ENCODE assay signal across 7 cellular contexts in the genomic region with DNA sequence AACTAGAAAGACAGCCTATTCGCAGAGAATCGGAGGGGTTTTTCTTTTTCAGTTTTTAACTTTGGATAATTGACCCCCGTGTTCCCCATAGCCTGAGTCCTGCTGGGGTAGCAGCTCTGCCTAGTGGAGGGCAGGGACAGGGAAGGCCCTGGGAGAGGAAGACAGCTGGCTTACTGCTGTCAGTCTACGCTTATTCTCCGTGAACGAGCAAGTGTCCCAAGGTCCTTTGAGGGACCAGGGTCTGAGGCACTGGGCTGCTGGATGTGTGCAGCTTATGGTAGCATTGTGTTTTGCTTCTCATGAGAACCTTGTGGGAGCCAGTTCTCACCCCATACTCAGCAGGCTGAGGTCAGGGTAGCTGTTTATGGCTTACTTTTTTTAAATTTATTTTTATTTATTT. TPM values are rescaled to one million over a fixed set of nuclear protein-coding genes. Genes with fewer than 3 reads are reported as not detected.
DNase-seq lines count a peak whose midpoint lies in the region; ATAC-seq, FAIRE-seq and TF ChIP-seq lines count a peak whose summit lies in the region.

No MANE protein-coding gene starts in this region.

- TF ChIP-seq EP300 in esophagus muscularis mucosa (IDR thresholded peaks at IDR 0.05), result no peak

- H3K9ac ChIP-seq in SK-N-MC (ENCODE audit: insufficient read length), result no peak overlapping the region
- H3K9ac ChIP-seq in skeletal muscle tissue (ENCODE audit: low read depth in 1 of 3, low read length in 3 of 3), result peak overlapping the region; percentile 38 to 75 (median 60)

- H3K4me1 ChIP-seq in esophagus muscularis mucosa (peaks cover 71 to 85% (median 83%) of the 10 kb centered on the region in 4 donors), skeletal muscle tissue (ENCODE audit: control insufficient read depth in 3 of 3, insufficient read depth in 3 of 3, low read length in 3 of 3) (peaks cover 77 to 83% (median 82%) of the 10 kb centered on the region in 3 donors), small intestine (ENCODE audit: control insufficient read depth in 2 of 2, insufficient read depth in 1 of 2, low read depth in 1 of 2, low read length in 1 of 2) (peaks cover 13 to 24% of the 10 kb centered on the region in 2 donors)

- H3K36me3 ChIP-seq in SK-N-MC (ENCODE audit: insufficient read depth, low read length) (no peaks in the 10 kb centered on the region), esophagus muscularis mucosa (peaks cover 0 to 6% (median 0%) of the 10 kb centered on the region in 4 donors), skeletal muscle tissue (ENCODE audit: control insufficient read depth in 3 of 3, insufficient read depth in 3 of 3, low read length in 3 of 3) (peaks cover 0 to 3% (median 0%) of the 10 kb centered on the region in 3 donors), small intestine (ENCODE audit: control insufficient read depth in 2 of 2, insufficient read depth in 2 of 2, low read length in 2 of 2) (no peaks in the 10 kb centered on the region)

- H3K27ac ChIP-seq in SK-N-MC (no peak overlapping the region), esophagus muscularis mucosa (replicated peaks in 1 of 4) (peak overlapping the region in 3 of 4 donors; percentile 39 to 94 (median 86)), skeletal muscle tissue (ENCODE audit: low read depth, low read length) (peak overlapping the region; percentile 86), small intestine (ENCODE audit: low read depth in 1 of 2, low read length in 1 of 2) (peak overlapping the region in 1 of 2 donors; percentile 36)

- TF ChIP-seq POLR2A in esophagus muscularis mucosa (IDR thresholded peaks at IDR 0.05; ENCODE audit: low read depth), result no peak

- no peaks in the 10 kb centered on the region for H3K27me3 ChIP-seq in esophagus muscularis mucosa
- no peaks in the 10 kb centered on the region for H3K27me3 ChIP-seq in skeletal muscle tissue (ENCODE audit: control insufficient read depth in 3 of 3, insufficient read depth in 3 of 3, low read length in 3 of 3)
- no peaks in the 10 kb centered on the region for H3K27me3 ChIP-seq in small intestine (ENCODE audit: control insufficient read depth in 2 of 2, insufficient read depth in 2 of 2, low read length in 2 of 2)

- H3K4me3 ChIP-seq in GM12875 (ENCODE audit: low read depth, low read length) (peak overlapping the region; percentile 59), SK-N-MC (0 out of 2 replicates have a peak overlapping the region, but pooled peaks have one; percentile 22), esophagus muscularis mucosa (peak overlapping the region; percentile 63 to 80 (median 70)), skeletal muscle tissue (ENCODE audit: low read length in 3 of 3) (peak overlapping the region; percentile 59 to 67 (median 67)), small intestine (ENCODE audit: low read depth in 1 of 2, low read length in 2 of 2) (peak overlapping the region in 1 of 2 donors; percentile 12)

- no peak for FAIRE-seq in small intestine (lab: Jason Lieb, UNC)

- no peaks in the 10 kb centered on the region for H3K9me3 ChIP-seq in SK-N-MC (ENCODE audit: low read depth, low read length)
- no peaks in the 10 kb centered on the region for H3K9me3 ChIP-seq in esophagus muscularis mucosa
- no peaks in the 10 kb centered on the region for H3K9me3 ChIP-seq in skeletal muscle tissue (ENCODE audit: control insufficient read depth in 3 of 3, low read length in 3 of 3)
- H3K9me3 ChIP-seq in small intestine (ENCODE audit: control insufficient read depth, low read depth), result no peaks in the 10 kb centered on the region

- TF ChIP-seq CTCF in GM12875 (IDR thresholded peaks at IDR 0.05; ENCODE audit: borderline replicate concordance, insufficient read depth, low read depth, low read length) (no peak), esophagus muscularis mucosa (IDR thresholded peaks at IDR 0.05) (no peak)

- 46% methylated on average over 6 of the region's 6 CpGs for WGBS in esophagus muscularis mucosa
- WGBS in small intestine, 3 donors, result 40 to 44% (median 41%) methylated on average over 6 of the region's 6 CpGs

- DNase-seq in SK-N-MC (ENCODE audit: low read depth, low spot score) (no peak), esophagus muscularis mucosa (ENCODE audit: extremely low spot score) (no peak), small intestine (no peak), islet precursor cell (no peak)

- ATAC-seq in HG03159 (IDR thresholded peaks at IDR 0.05; ENCODE audit: unreplicated experiment), result no peak

- intact Hi-C loops in esophagus muscularis mucosa (cut with DNase I), result no loop called here

RNA-seq across cellular contexts. Expression of a gene that starts 3.0 kb away (rescaled TPM):
- total RNA-seq in esophagus muscularis mucosa (10 to 100 TPM; 14.6 to 36.1 (median 29.2) TPM), skeletal muscle tissue (16.2 TPM)
- polyA plus RNA-seq in small intestine, result 1 to 10 TPM; 2.4 to 8.1 (median 2.5) TPM
